Comparison of ENCODE assay signal across 20 cellular contexts in the genomic region with DNA sequence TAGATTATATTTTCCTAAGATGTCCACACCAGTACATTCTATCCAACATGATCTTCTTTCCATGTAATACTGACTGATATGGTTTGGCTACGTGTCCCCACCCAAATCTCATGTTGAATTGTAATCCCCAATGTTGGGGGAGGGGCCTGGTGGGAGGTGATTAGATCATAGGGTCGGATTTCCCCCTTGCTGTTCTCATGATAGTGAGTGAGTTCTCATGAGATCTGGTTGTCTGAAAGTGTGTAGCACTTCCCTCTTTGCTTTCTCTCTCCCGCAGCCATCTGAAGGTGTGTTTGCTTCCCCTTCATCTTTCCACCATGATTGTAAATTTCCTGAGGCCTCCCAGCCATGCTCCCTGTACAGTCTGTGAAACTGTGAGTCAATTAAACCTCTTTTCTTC. TPM values are rescaled to one million over a fixed set of nuclear protein-coding genes. Genes with fewer than 3 reads are reported as not detected.
A peak's percentile ranks its signal among the peaks of the same experiment; 100 is the strongest.
DNase-seq lines count a peak whose midpoint lies in the region; ATAC-seq and TF ChIP-seq lines count a peak whose summit lies in the region.
"Had no signal": no experiment of that assay in that cellular context is flagged by ENCODE, and none has a peak within 500 bp of the region (broad histone marks: within the 10 kb centered on the region; RNA-seq: fewer than 3 reads in every experiment).

No MANE protein-coding gene starts in this region.

- peak overlapping the region; percentile 78 to 91 for H3K27ac Mint-ChIP-seq in natural killer cell treated with Interleukin-12 subunit alpha and Interleukin-12 subunit beta and Interleukin-15 and Interleukin-18, amount 100 ng/mL, for 72 hours
- H3K27ac Mint-ChIP-seq in natural killer cell = no peak overlapping the region
- peak overlapping the region; percentile 55 for H3K27ac Mint-ChIP-seq in activated naive CD8-positive, alpha-beta T cell treated with anti-CD3 and anti-CD28 coated beads, Interleukin-2, amount 50 U/mL, for 24 hours
- H3K27ac Mint-ChIP-seq: activated CD8-positive, alpha-beta memory T cell treated with anti-CD3 and anti-CD28 coated beads, Interleukin-2, amount 10 ng/mL, durations not matched to agents 7 days and 5 days; activated T-helper 1 cell treated with anti-CD3 and anti-CD28 coated beads, Interleukin-12 subunit alpha, Interleukin-12 subunit beta, Interleukin-2, Interleukin-4 antibody, amounts not matched to agents 30 ng/mL and 10 ng/mL and 1 ng/mL, durations not matched to agents 14 hours and 24 hours and 36 hours; brain; CD4-positive, alpha-beta memory T cell; WTC11 had no signal

- no peak for DNase-seq in natural killer cell treated with Interleukin-12 subunit alpha and Interleukin-12 subunit beta and Interleukin-15 and Interleukin-18, amount 100 ng/mL, for 72 hours (ENCODE audit: low spot score)
- DNase-seq in natural killer cell = no peak
- DNase-seq in NB4 (ENCODE audit: low read depth) = peak; percentile 15
- no peak for DNase-seq in activated naive CD8-positive, alpha-beta T cell treated with anti-CD3 and anti-CD28 coated beads, Interleukin-2, amount 50 U/mL, for 24 hours
- DNase-seq in stimulated activated naive CD8-positive, alpha-beta T cell treated with anti-CD3 and anti-CD28 coated beads, Interleukin-15, Interleukin-2, amounts not matched to agents 100 U/mL and 50 U/mL, for 24 hours = peak; percentile 26
- no peak for DNase-seq in foreskin melanocyte
- DNase-seq: activated CD8-positive, alpha-beta memory T cell treated with anti-CD3 and anti-CD28 coated beads, Interleukin-2, amount 10 ng/mL, durations not matched to agents 7 days and 5 days; CD4-positive, alpha-beta memory T cell; left cardiac atrium; mammary epithelial cell; MG63; NCI-H1436; Right ventricle myocardium superior; stimulated activated naive CD4-positive, alpha-beta T cell treated with Interleukin-2 at 50 U/mL for 16 hours; T-helper 9 cell; thyroid gland had no signal

- TF ChIP-seq CTCF in natural killer cell (IDR thresholded peaks at IDR 0.05) = no peak
- no peak for TF ChIP-seq CTCF in NB4 (IDR thresholded peaks at IDR 0.05; ENCODE audit: low read depth, low read length)

- no peak for TF ChIP-seq POLR2A in NB4 (IDR thresholded peaks at IDR 0.05; ENCODE audit: extremely low read depth, insufficient read length)

- ATAC-seq in natural killer cell treated with Interleukin-12 subunit alpha and Interleukin-12 subunit beta and Interleukin-15 and Interleukin-18, amount 100 ng/mL, for 72 hours = peak in 1 of 2 donors; percentile 41
- ATAC-seq in natural killer cell (no peak), GM21381 (IDR thresholded peaks at IDR 0.05; ENCODE audit: unreplicated experiment) (no peak)
- ATAC-seq in activated naive CD8-positive, alpha-beta T cell treated with anti-CD3 and anti-CD28 coated beads, Interleukin-2, amount 50 U/mL, for 24 hours = peak; percentile 15
- ATAC-seq in stimulated activated naive CD8-positive, alpha-beta T cell treated with anti-CD3 and anti-CD28 coated beads, Interleukin-15, Interleukin-2, amounts not matched to agents 100 U/mL and 50 U/mL, for 24 hours = peak; percentile 14
- ATAC-seq: activated CD8-positive, alpha-beta memory T cell treated with anti-CD3 and anti-CD28 coated beads, Interleukin-2, amount 10 ng/mL, durations not matched to agents 7 days and 5 days; left cardiac atrium; WTC11 had no signal

- H3K27me3 Mint-ChIP-seq in natural killer cell treated with Interleukin-12 subunit alpha and Interleukin-12 subunit beta and Interleukin-15 and Interleukin-18, amount 100 ng/mL, for 72 hours = no peaks in the 10 kb centered on the region
- H3K27me3 Mint-ChIP-seq in natural killer cell (ENCODE audit: low read depth in 2 of 2) = no peaks in the 10 kb centered on the region
- H3K27me3 Mint-ChIP-seq in activated naive CD8-positive, alpha-beta T cell treated with anti-CD3 and anti-CD28 coated beads, Interleukin-2, amount 50 U/mL, for 24 hours = no peaks in the 10 kb centered on the region
- H3K27me3 Mint-ChIP-seq: activated CD8-positive, alpha-beta memory T cell treated with anti-CD3 and anti-CD28 coated beads, Interleukin-2, amount 10 ng/mL, durations not matched to agents 7 days and 5 days; brain; CD4-positive, alpha-beta memory T cell had no signal

- intact Hi-C loops in natural killer cell (cut with micrococcal nuclease) = no loop called here

- no peak overlapping the region for H3K4me3 ChIP-seq in NB4 (ENCODE audit: low read depth, low read length)
- H3K4me3 ChIP-seq: MG63, thyroid gland had no signal

- H3K36me3 Mint-ChIP-seq in natural killer cell treated with Interleukin-12 subunit alpha and Interleukin-12 subunit beta and Interleukin-15 and Interleukin-18, amount 100 ng/mL, for 72 hours = peaks cover 8% of the 10 kb centered on the region
- no peaks in the 10 kb centered on the region for H3K36me3 Mint-ChIP-seq in natural killer cell
- peaks cover 4% of the 10 kb centered on the region for H3K36me3 Mint-ChIP-seq in activated naive CD8-positive, alpha-beta T cell treated with anti-CD3 and anti-CD28 coated beads, Interleukin-2, amount 50 U/mL, for 24 hours (ENCODE audit: low read depth)
- H3K36me3 Mint-ChIP-seq: activated CD8-positive, alpha-beta memory T cell treated with anti-CD3 and anti-CD28 coated beads, Interleukin-2, amount 10 ng/mL, durations not matched to agents 7 days and 5 days; brain; CD4-positive, alpha-beta memory T cell; WTC11 had no signal

- H3K9me3 Mint-ChIP-seq in natural killer cell treated with Interleukin-12 subunit alpha and Interleukin-12 subunit beta and Interleukin-15 and Interleukin-18, amount 100 ng/mL, for 72 hours = no peaks in the 10 kb centered on the region
- H3K9me3 Mint-ChIP-seq in natural killer cell = no peaks in the 10 kb centered on the region
- peaks cover 10% of the 10 kb centered on the region for H3K9me3 Mint-ChIP-seq in activated naive CD8-positive, alpha-beta T cell treated with anti-CD3 and anti-CD28 coated beads, Interleukin-2, amount 50 U/mL, for 24 hours
- H3K9me3 Mint-ChIP-seq: brain; CD4-positive, alpha-beta memory T cell; WTC11 had no signal

- peaks cover 12 to 14% of the 10 kb centered on the region in 2 donors for H3K4me1 Mint-ChIP-seq in natural killer cell treated with Interleukin-12 subunit alpha and Interleukin-12 subunit beta and Interleukin-15 and Interleukin-18, amount 100 ng/mL, for 72 hours (ENCODE audit: low read depth in 2 of 2)
- no peaks in the 10 kb centered on the region for H3K4me1 Mint-ChIP-seq in natural killer cell
- peaks cover 15% of the 10 kb centered on the region for H3K4me1 Mint-ChIP-seq in activated naive CD8-positive, alpha-beta T cell treated with anti-CD3 and anti-CD28 coated beads, Interleukin-2, amount 50 U/mL, for 24 hours
- H3K4me1 Mint-ChIP-seq: brain; CD4-positive, alpha-beta memory T cell had no signal

- peak overlapping the region; percentile 75 for H3K4me3 Mint-ChIP-seq in natural killer cell treated with Interleukin-12 subunit alpha and Interleukin-12 subunit beta and Interleukin-15 and Interleukin-18, amount 100 ng/mL, for 72 hours
- H3K4me3 Mint-ChIP-seq in natural killer cell = no peak overlapping the region
- peak overlapping the region; percentile 30 for H3K4me3 Mint-ChIP-seq in activated naive CD8-positive, alpha-beta T cell treated with anti-CD3 and anti-CD28 coated beads, Interleukin-2, amount 50 U/mL, for 24 hours
- H3K4me3 Mint-ChIP-seq: activated CD8-positive, alpha-beta memory T cell treated with anti-CD3 and anti-CD28 coated beads, Interleukin-2, amount 10 ng/mL, durations not matched to agents 7 days and 5 days; activated T-helper 1 cell treated with anti-CD3 and anti-CD28 coated beads, Interleukin-12 subunit alpha, Interleukin-12 subunit beta, Interleukin-2, Interleukin-4 antibody, amounts not matched to agents 30 ng/mL and 10 ng/mL and 1 ng/mL, durations not matched to agents 14 hours and 24 hours and 36 hours; brain; CD4-positive, alpha-beta memory T cell; WTC11 had no signal

RNA-seq across cellular contexts. Expression of gene HBS1L, which starts 12.2 kb away (rescaled TPM):
- 100 to 1,000 TPM; 137 to 215 TPM for total RNA-seq in natural killer cell treated with Interleukin-12 subunit alpha and Interleukin-12 subunit beta and Interleukin-15 and Interleukin-18, amount 100 ng/mL, for 72 hours
- total RNA-seq in natural killer cell = 10 to 100 TPM; 75.3 to 82.2 (median 80.1) TPM

Comparison
In these comparisons a context has a peak if more than half of its experiments do, and no peak if none do; other contexts are left out.
1. H3K27ac Mint-ChIP-seq: peak in natural killer cell treated with Interleukin-12 subunit alpha and Interleukin-12 subunit beta and Interleukin-15 and Interleukin-18, amount 100 ng/mL, for 72 hours (2 of 2) and activated naive CD8-positive, alpha-beta T cell treated with anti-CD3 and anti-CD28 coated beads, Interleukin-2, amount 50 U/mL, for 24 hours (single experiment); none in natural killer cell (0 of 2).
2. ATAC-seq: peak in activated naive CD8-positive, alpha-beta T cell treated with anti-CD3 and anti-CD28 coated beads, Interleukin-2, amount 50 U/mL, for 24 hours (single experiment) and stimulated activated naive CD8-positive, alpha-beta T cell treated with anti-CD3 and anti-CD28 coated beads, Interleukin-15, Interleukin-2, amounts not matched to agents 100 U/mL and 50 U/mL, for 24 hours (single experiment); none in natural killer cell (0 of 3) and GM21381 (single experiment).
3. DNase-seq: peak in NB4 (single experiment) and stimulated activated naive CD8-positive, alpha-beta T cell treated with anti-CD3 and anti-CD28 coated beads, Interleukin-15, Interleukin-2, amounts not matched to agents 100 U/mL and 50 U/mL, for 24 hours (single experiment); none in natural killer cell treated with Interleukin-12 subunit alpha and Interleukin-12 subunit beta and Interleukin-15 and Interleukin-18, amount 100 ng/mL, for 72 hours (single experiment), natural killer cell (single experiment), activated naive CD8-positive, alpha-beta T cell treated with anti-CD3 and anti-CD28 coated beads, Interleukin-2, amount 50 U/mL, for 24 hours (single experiment) and foreskin melanocyte (single experiment).